ENCODE assay signal across 33 cellular contexts in the genomic region with DNA sequence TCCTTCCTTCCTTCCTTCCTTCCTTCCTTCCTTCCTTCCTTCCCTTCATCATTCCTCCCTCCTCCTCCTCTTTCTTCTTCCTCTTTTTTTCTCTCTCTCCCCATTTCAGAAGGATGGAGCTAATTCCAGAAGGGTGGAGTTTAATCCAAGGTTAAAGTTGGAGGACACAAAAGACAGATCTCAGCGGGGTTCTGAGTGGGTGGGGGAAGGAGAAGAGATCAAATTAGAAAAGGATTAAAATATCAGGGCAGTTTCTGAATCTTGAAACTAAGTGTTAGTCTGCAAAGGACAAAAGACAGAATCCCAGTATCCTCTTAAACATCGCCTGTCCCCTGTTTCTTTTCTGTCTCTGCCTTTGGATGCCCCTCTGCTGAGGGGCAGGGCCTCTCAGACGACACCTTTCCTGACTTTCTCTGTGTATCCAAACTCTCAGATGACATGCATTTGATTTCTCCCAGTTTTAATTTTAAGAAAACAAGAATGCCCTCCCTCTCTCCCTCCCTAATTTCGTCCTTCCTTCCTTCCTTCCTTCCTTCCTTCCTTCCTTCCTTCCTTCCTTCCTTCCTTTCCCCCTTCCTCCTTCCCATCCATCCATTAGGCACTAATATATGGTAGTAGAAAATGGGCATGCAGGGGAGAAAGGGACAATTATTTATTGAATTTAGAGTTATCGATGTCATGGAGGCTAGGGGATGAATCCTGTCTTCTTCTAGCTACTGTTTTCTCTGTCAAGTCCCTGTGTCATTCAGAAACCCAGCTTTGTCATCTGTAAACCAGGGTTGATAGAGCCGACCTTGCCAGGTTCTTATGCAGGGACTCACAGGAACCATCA.
"Had no signal": no experiment of that assay in that cellular context is flagged by ENCODE, and none has a peak within 500 bp of the region (broad histone marks: within the 10 kb centered on the region; RNA-seq: fewer than 3 reads in every experiment).

No MANE protein-coding gene starts in this region.

- H3K4me3 Mint-ChIP-seq: activated B cell treated with CpG ODN at 0.5 μM for 24 hours; activated CD4-positive, alpha-beta memory T cell treated with anti-CD3 and anti-CD28 coated beads for 36 hours; activated CD4-positive, alpha-beta T cell treated with anti-CD3 and anti-CD28 coated beads, Interleukin-2, amount 10 ng/mL, durations not matched to agents 24 days and 14 days; activated CD8-positive, alpha-beta T cell treated with anti-CD3 and anti-CD28 coated beads for 36 hours; activated naive CD4-positive, alpha-beta T cell treated with anti-CD3 and anti-CD28 coated beads, Interleukin-2, amount 10 ng/mL, durations not matched to agents 7 days and 5 days; activated naive CD4-positive, alpha-beta T cell treated with anti-CD3 and anti-CD28 coated beads, Interleukin-2, amount 50 U/mL, for 24 hours; activated naive CD8-positive, alpha-beta T cell; activated naive CD8-positive, alpha-beta T cell treated with anti-CD3 and anti-CD28 coated beads, Interleukin-2, amount 10 ng/mL, durations not matched to agents 7 days and 5 days; activated naive CD8-positive, alpha-beta T cell treated with anti-CD3 and anti-CD28 coated beads, Interleukin-2, amount 50 U/mL, for 24 hours; activated T-cell treated with anti-CD3 and anti-CD28 coated beads, Interleukin-2, amount 50 U/mL, for 4 hours; activated T-cell treated with anti-CD3 and anti-CD28 coated beads, Interleukin-2, amount 50 U/mL, for 72 hours; activated T-helper 1 cell treated with anti-CD3 and anti-CD28 coated beads, Interleukin-12 subunit alpha, Interleukin-12 subunit beta, Interleukin-2, Interleukin-4 antibody, amounts not matched to agents 30 ng/mL and 10 ng/mL and 1 ng/mL, durations not matched to agents 14 hours and 24 hours and 36 hours; T-helper 1 cell treated with Interleukin-12 subunit alpha and Interleukin-12 subunit beta and Interleukin-4 antibody, amounts not matched to agents 30 μg/mL and 1 μg/mL, for 36 hours; T-helper 2 cell treated with Interferon-gamma antibody and Interleukin-4, amounts not matched to agents 5 μg/mL and 100 μg/mL, for 36 hours had no signal

- H3K4me3 ChIP-seq: body of pancreas, breast epithelium had no signal

- H3K9me3 Mint-ChIP-seq: activated CD4-positive, alpha-beta memory T cell treated with anti-CD3 and anti-CD28 coated beads for 36 hours; activated CD4-positive, alpha-beta T cell treated with anti-CD3 and anti-CD28 coated beads, Interleukin-2, amount 10 ng/mL, durations not matched to agents 24 days and 14 days; activated CD8-positive, alpha-beta T cell treated with anti-CD3 and anti-CD28 coated beads for 36 hours; activated naive CD4-positive, alpha-beta T cell treated with anti-CD3 and anti-CD28 coated beads, Interleukin-2, amount 10 ng/mL, durations not matched to agents 7 days and 5 days; activated naive CD4-positive, alpha-beta T cell treated with anti-CD3 and anti-CD28 coated beads, Interleukin-2, amount 50 U/mL, for 24 hours; activated naive CD8-positive, alpha-beta T cell treated with anti-CD3 and anti-CD28 coated beads, Interleukin-2, amount 10 ng/mL, durations not matched to agents 7 days and 5 days; activated T-cell treated with anti-CD3 and anti-CD28 coated beads, Interleukin-2, amount 50 U/mL, for 4 hours; activated T-cell treated with anti-CD3 and anti-CD28 coated beads, Interleukin-2, amount 50 U/mL, for 72 hours; activated T-helper 1 cell treated with anti-CD3 and anti-CD28 coated beads, Interleukin-12 subunit alpha, Interleukin-12 subunit beta, Interleukin-2, Interleukin-4 antibody, amounts not matched to agents 30 ng/mL and 10 ng/mL and 1 ng/mL, durations not matched to agents 14 hours and 24 hours and 36 hours; activated T-helper 2 cell treated with anti-CD3 and anti-CD28 coated beads, Interferon-gamma antibody, Interleukin-2, Interleukin-4, amounts not matched to agents 10 μg/mL and 5 μg/mL and 100 μg/mL, durations not matched to agents 14 hours and 24 hours and 36 hours; T-helper 1 cell treated with Interleukin-12 subunit alpha and Interleukin-12 subunit beta and Interleukin-4 antibody, amounts not matched to agents 30 μg/mL and 1 μg/mL, for 36 hours; T-helper 2 cell treated with Interferon-gamma antibody and Interleukin-4, amounts not matched to agents 5 μg/mL and 100 μg/mL, for 36 hours had no signal

- ATAC-seq: activated CD8-positive, alpha-beta T cell treated with anti-CD3 and anti-CD28 coated beads for 36 hours; activated naive CD8-positive, alpha-beta T cell treated with anti-CD3 and anti-CD28 coated beads, Interleukin-2, amount 50 U/mL, for 24 hours; activated T-cell treated with anti-CD3 and anti-CD28 coated beads, Interleukin-2, amount 50 U/mL, for 4 hours; activated T-cell treated with anti-CD3 and anti-CD28 coated beads, Interleukin-2, amount 50 U/mL, for 72 hours; body of pancreas had no signal

- H3K4me1 Mint-ChIP-seq: activated B cell treated with CpG ODN at 0.5 μM for 24 hours; activated CD4-positive, alpha-beta T cell treated with anti-CD3 and anti-CD28 coated beads, Interleukin-2, amount 10 ng/mL, durations not matched to agents 24 days and 14 days; activated naive CD4-positive, alpha-beta T cell treated with anti-CD3 and anti-CD28 coated beads, Interleukin-2, amount 10 ng/mL, durations not matched to agents 7 days and 5 days; activated naive CD4-positive, alpha-beta T cell treated with anti-CD3 and anti-CD28 coated beads, Interleukin-2, amount 50 U/mL, for 24 hours; activated naive CD8-positive, alpha-beta T cell treated with anti-CD3 and anti-CD28 coated beads, Interleukin-2, amount 50 U/mL, for 24 hours had no signal

- DNase-seq: activated B cell treated with CpG ODN at 0.5 μM for 24 hours; activated CD4-positive, alpha-beta memory T cell treated with anti-CD3 and anti-CD28 coated beads for 36 hours; activated CD4-positive, alpha-beta T cell treated with anti-CD3 and anti-CD28 coated beads for 4 hours; activated CD4-positive, alpha-beta T cell treated with anti-CD3 and anti-CD28 coated beads, Interleukin-2, amount 10 ng/mL, durations not matched to agents 24 days and 14 days; activated CD4-positive, alpha-beta T cell treated with anti-CD3 and anti-CD28 coated beads, Interleukin-2, amount 50 U/mL, for 1 hour; activated CD4-positive, alpha-beta T cell treated with anti-CD3 and anti-CD28 coated beads, Interleukin-2, amount 50 U/mL, for 4 hours; activated CD4-positive, CD25-positive, alpha-beta regulatory T cell treated with anti-CD3 and anti-CD28 coated beads, Interleukin-2, amount 50 U/mL, for 72 hours; activated CD8-positive, alpha-beta memory T cell treated with anti-CD3 and anti-CD28 coated beads, Interleukin-2, amount 50 U/mL, for 4 hours; activated CD8-positive, alpha-beta T cell treated with anti-CD3 and anti-CD28 coated beads for 36 hours; activated effector memory CD4-positive, alpha-beta T cell treated with Interleukin-2 at 50 U/mL for 16 hours; activated gamma-delta T cell; activated naive CD4-positive, alpha-beta T cell treated with anti-CD3 and anti-CD28 coated beads, Interleukin-2, amount 10 ng/mL, durations not matched to agents 7 days and 5 days; activated naive CD4-positive, alpha-beta T cell treated with Interleukin-2 at 50 U/mL for 16 hours; activated naive CD8-positive, alpha-beta T cell treated with anti-CD3 and anti-CD28 coated beads, Interleukin-2, amount 10 ng/mL, durations not matched to agents 7 days and 5 days; activated naive CD8-positive, alpha-beta T cell treated with anti-CD3 and anti-CD28 coated beads, Interleukin-2, amount 50 U/mL, for 24 hours; activated T-cell treated with anti-CD3 and anti-CD28 coated beads for 4 hours; activated T-cell treated with anti-CD3 and anti-CD28 coated beads, Interleukin-2, amount 50 U/mL, for 1 hour; activated T-cell treated with anti-CD3 and anti-CD28 coated beads, Interleukin-2, amount 50 U/mL, for 4 hours; activated T-cell treated with anti-CD3 and anti-CD28 coated beads, Interleukin-2, amount 50 U/mL, for 72 hours; amniotic stem cell; aorta; body of pancreas; brain microvascular endothelial cell; central memory CD4-positive, alpha-beta T cell; T-helper 9 cell had no signal

- H3K27ac ChIP-seq: body of pancreas, brain microvascular endothelial cell, breast epithelium, VCaP had no signal

- H3K27ac Mint-ChIP-seq: activated B cell treated with CpG ODN at 0.5 μM for 24 hours; activated CD4-positive, alpha-beta memory T cell treated with anti-CD3 and anti-CD28 coated beads for 36 hours; activated CD4-positive, alpha-beta T cell treated with anti-CD3 and anti-CD28 coated beads, Interleukin-2, amount 10 ng/mL, durations not matched to agents 24 days and 14 days; activated CD8-positive, alpha-beta T cell treated with anti-CD3 and anti-CD28 coated beads for 36 hours; activated naive CD4-positive, alpha-beta T cell treated with anti-CD3 and anti-CD28 coated beads, Interleukin-2, amount 10 ng/mL, durations not matched to agents 7 days and 5 days; activated naive CD4-positive, alpha-beta T cell treated with anti-CD3 and anti-CD28 coated beads, Interleukin-2, amount 50 U/mL, for 24 hours; activated naive CD8-positive, alpha-beta T cell; activated naive CD8-positive, alpha-beta T cell treated with anti-CD3 and anti-CD28 coated beads, Interleukin-2, amount 10 ng/mL, durations not matched to agents 7 days and 5 days; activated naive CD8-positive, alpha-beta T cell treated with anti-CD3 and anti-CD28 coated beads, Interleukin-2, amount 50 U/mL, for 24 hours; activated T-helper 1 cell treated with anti-CD3 and anti-CD28 coated beads, Interleukin-12 subunit alpha, Interleukin-12 subunit beta, Interleukin-2, Interleukin-4 antibody, amounts not matched to agents 30 ng/mL and 10 ng/mL and 1 ng/mL, durations not matched to agents 14 hours and 24 hours and 36 hours; activated T-helper 2 cell treated with anti-CD3 and anti-CD28 coated beads, Interferon-gamma antibody, Interleukin-2, Interleukin-4, amounts not matched to agents 10 μg/mL and 5 μg/mL and 100 μg/mL, durations not matched to agents 14 hours and 24 hours and 36 hours; T-helper 1 cell treated with Interleukin-12 subunit alpha and Interleukin-12 subunit beta and Interleukin-4 antibody, amounts not matched to agents 30 μg/mL and 1 μg/mL, for 36 hours; T-helper 2 cell treated with Interferon-gamma antibody and Interleukin-4, amounts not matched to agents 5 μg/mL and 100 μg/mL, for 36 hours had no signal

- H3K36me3 ChIP-seq: brain microvascular endothelial cell, breast epithelium had no signal

- H3K9me3 ChIP-seq: body of pancreas, breast epithelium had no signal

- H3K4me1 ChIP-seq: body of pancreas, breast epithelium had no signal

- H3K27me3 ChIP-seq: body of pancreas, brain microvascular endothelial cell had no signal

- H3K36me3 Mint-ChIP-seq: activated naive CD4-positive, alpha-beta T cell treated with anti-CD3 and anti-CD28 coated beads, Interleukin-2, amount 10 ng/mL, durations not matched to agents 7 days and 5 days; activated naive CD8-positive, alpha-beta T cell; activated naive CD8-positive, alpha-beta T cell treated with anti-CD3 and anti-CD28 coated beads, Interleukin-2, amount 10 ng/mL, durations not matched to agents 7 days and 5 days had no signal
